In the genomic region with DNA sequence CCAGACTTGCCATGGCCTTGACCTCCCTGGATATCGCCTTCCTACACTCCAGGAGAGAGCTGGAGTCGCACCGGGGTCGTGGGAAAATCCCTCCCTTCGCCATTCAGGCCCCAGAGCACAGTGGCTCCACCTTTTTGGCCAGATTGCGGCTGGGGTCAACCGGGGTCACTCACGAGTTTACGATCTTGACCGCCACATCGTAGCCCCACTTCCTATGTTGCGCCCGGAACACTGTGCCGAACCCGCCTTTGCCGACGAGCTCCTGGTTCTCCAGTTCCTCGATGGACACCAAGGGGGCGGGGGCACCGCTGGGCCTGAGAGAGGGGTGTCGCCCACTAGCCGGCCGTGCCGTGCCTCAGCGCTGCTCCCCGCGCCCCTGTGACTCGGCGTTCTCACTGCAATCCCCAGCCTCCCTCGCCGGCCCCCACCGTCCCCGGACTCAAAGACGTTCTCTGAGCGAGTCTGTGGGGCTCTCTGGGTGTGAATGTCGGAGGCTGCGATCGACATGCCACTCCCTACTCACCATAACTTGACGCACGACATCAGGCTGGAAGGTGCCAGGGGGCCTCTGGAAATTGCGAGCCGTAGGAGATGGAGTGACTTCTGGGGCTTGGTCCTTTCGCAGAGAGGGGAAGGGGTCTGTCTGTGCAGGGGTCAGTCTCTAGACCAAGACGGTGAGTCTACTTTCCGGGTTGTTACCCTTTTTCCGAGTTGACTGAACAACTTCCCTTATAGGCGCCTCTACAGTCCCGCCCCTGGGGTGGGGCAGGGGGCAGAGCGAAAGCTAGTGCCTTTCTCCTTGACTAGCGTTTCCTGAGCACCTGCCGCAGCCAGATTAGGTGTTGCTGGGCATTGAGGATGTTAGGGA, we compare ENCODE assay signal across 8 cellular contexts. TPM values are rescaled to one million over a fixed set of nuclear protein-coding genes. Genes with fewer than 3 reads are reported as not detected.
A peak's percentile ranks its signal among the peaks of the same experiment; 100 is the strongest.
DNase-seq lines count a peak whose midpoint lies in the region; ATAC-seq and TF ChIP-seq lines count a peak whose summit lies in the region.

Gene RIPK3 (minus strand): TSS at position 708 of the 868 bp plus-strand sequence. CDS start 165 bp downstream, at position 543.

- no peak for TF ChIP-seq CTCF in testis (IDR thresholded peaks at IDR 0.05)
- no peak for TF ChIP-seq CTCF in RWPE1 (conservative IDR thresholded peaks at IDR 0.05; ENCODE audit: low read depth)

- H3K4me3 Mint-ChIP-seq in activated CD4-positive, alpha-beta T cell treated with anti-CD3 and anti-CD28 coated beads, Interleukin-2, amount 10 ng/mL, durations not matched to agents 24 days and 14 days, result peak within 1 kb of the TSS; percentile 93
- H3K4me3 Mint-ChIP-seq in naive thymus-derived CD4-positive, alpha-beta T cell, result peak within 1 kb of the TSS; percentile 90 to 99 (median 96)

- no peak for TF ChIP-seq POLR2A in testis (IDR thresholded peaks at IDR 0.05)

- H3K36me3 Mint-ChIP-seq in activated CD4-positive, alpha-beta T cell treated with anti-CD3 and anti-CD28 coated beads, Interleukin-2, amount 10 ng/mL, durations not matched to agents 24 days and 14 days (ENCODE audit: low read depth), result peaks cover 30% of the 10 kb centered on the region
- peaks cover 0 to 32% (median 12%) of the 10 kb centered on the region in 5 donors for H3K36me3 Mint-ChIP-seq in naive thymus-derived CD4-positive, alpha-beta T cell

- peaks cover 28% of the 10 kb centered on the region for H3K4me1 Mint-ChIP-seq in activated CD4-positive, alpha-beta T cell treated with anti-CD3 and anti-CD28 coated beads, Interleukin-2, amount 10 ng/mL, durations not matched to agents 24 days and 14 days
- H3K4me1 Mint-ChIP-seq in naive thymus-derived CD4-positive, alpha-beta T cell, result peaks cover 22 to 35% (median 30%) of the 10 kb centered on the region in 7 donors

- peak; percentile 94 for DNase-seq in activated CD4-positive, alpha-beta T cell treated with anti-CD3 and anti-CD28 coated beads, Interleukin-2, amount 10 ng/mL, durations not matched to agents 24 days and 14 days
- peak; percentile 26 to 50 (median 45) for DNase-seq in effector memory CD4-positive, alpha-beta T cell
- peak; percentile 48 to 72 (median 69) for DNase-seq in naive thymus-derived CD4-positive, alpha-beta T cell
- DNase-seq in testis (no peak), NCI-H2171 treated with DMSO at 0.1 percent for 48 hours (lab: John Stamatoyannopoulos, UW) (no peak), RWPE1 (ENCODE audit: low spot score) (no peak)

- ATAC-seq in GM19324 (IDR thresholded peaks at IDR 0.05; ENCODE audit: low FRiP score, unreplicated experiment), result peak; percentile 91
- ATAC-seq in HG03378 (IDR thresholded peaks at IDR 0.05; ENCODE audit: unreplicated experiment), result peak; percentile 82
- peak; percentile 90 for ATAC-seq in naive thymus-derived CD4-positive, alpha-beta T cell

- H3K9me3 ChIP-seq in effector memory CD4-positive, alpha-beta T cell (ENCODE audit: control insufficient read depth, low read length), result no peaks in the 10 kb centered on the region
- no peaks in the 10 kb centered on the region for H3K9me3 ChIP-seq in naive thymus-derived CD4-positive, alpha-beta T cell (ENCODE audit: control insufficient read depth in 2 of 3, low read length in 3 of 3)
- no peaks in the 10 kb centered on the region for H3K9me3 ChIP-seq in testis

- CTCF ChIA-PET in naive thymus-derived CD4-positive, alpha-beta T cell (lab: Charles Lee), result interaction anchor here (0.6 to 15.8 kb wide), 9 partner anchors 8 to 115 kb away, joined by 3 to 317 read pairs (median 4); partner anchors contain the start of genes CBLN3, DHRS1, KHNYN and NOP9
- CTCF ChIA-PET in RWPE1 (lab: Yijun Ruan, JAX), result interaction anchor here (1.7 kb wide), 1 partner anchor 92 kb away, joined by 6 read pairs; no protein-coding TSS in a partner anchor

- H3K27ac ChIP-seq in effector memory CD4-positive, alpha-beta T cell (ENCODE audit: insufficient read depth, low read length, poor library complexity, severe bottlenecking), result peak within 1 kb of the TSS; percentile 66
- peak within 1 kb of the TSS; percentile 74 for H3K27ac ChIP-seq in naive thymus-derived CD4-positive, alpha-beta T cell (ENCODE audit: low read depth, low read length)
- H3K27ac ChIP-seq in testis (no peak within 1 kb of the TSS), RWPE1 (no peak within 1 kb of the TSS)

- POLR2A ChIA-PET in naive thymus-derived CD4-positive, alpha-beta T cell (lab: Charles Lee), result interaction anchor here (0.7 to 16.5 kb wide), 10 partner anchors 8 to 225 kb away, joined by 3 to 293 read pairs (median 4); partner anchors contain the start of genes CBLN3, DCAF11, DHRS1 and KHNYN
- POLR2A ChIA-PET in RWPE1 (lab: Yijun Ruan, JAX; ENCODE audit: low non-redundant PET), result no interaction called here

- intact Hi-C loops in activated CD4-positive, alpha-beta T cell treated with anti-CD3 and anti-CD28 coated beads, Interleukin-2, amount 10 ng/mL, durations not matched to agents 24 days and 14 days (cut with micrococcal nuclease), result no loop called here
- intact Hi-C loops in naive thymus-derived CD4-positive, alpha-beta T cell (cut with micrococcal nuclease), result loop anchor here (1.0 to 2.0 kb wide), 3 partner anchors 7 to 92 kb away; no protein-coding TSS in a partner anchor
- intact Hi-C loops in testis (cut with DNase I; ENCODE audit: low total_unique reads), result no loop called here

- H3K27me3 ChIP-seq in effector memory CD4-positive, alpha-beta T cell (replicated peaks; ENCODE audit: control insufficient read depth, insufficient read depth, low read length, poor library complexity, severe bottlenecking), result peaks cover 7% of the 10 kb centered on the region
- H3K27me3 ChIP-seq in naive thymus-derived CD4-positive, alpha-beta T cell (ENCODE audit: control insufficient read depth in 2 of 2, insufficient read depth in 2 of 2, low read length in 2 of 2), result peaks cover 0 to 5% of the 10 kb centered on the region in 2 donors
- no peaks in the 10 kb centered on the region for H3K27me3 ChIP-seq in testis

- peaks cover 11% of the 10 kb centered on the region for H3K36me3 ChIP-seq in effector memory CD4-positive, alpha-beta T cell (ENCODE audit: control insufficient read depth, insufficient read depth, low read length)
- H3K36me3 ChIP-seq in naive thymus-derived CD4-positive, alpha-beta T cell (ENCODE audit: control insufficient read depth in 2 of 3, insufficient read depth in 3 of 3, low read length in 3 of 3), result peaks cover 0 to 30% (median 0%) of the 10 kb centered on the region in 3 experiments
- H3K36me3 ChIP-seq in testis (ENCODE audit: low read depth, missing control alignments), result no peaks in the 10 kb centered on the region

- peak within 1 kb of the TSS; percentile 76 for H3K4me3 ChIP-seq in effector memory CD4-positive, alpha-beta T cell (ENCODE audit: insufficient read depth, low read depth, low read length, poor library complexity, severe bottlenecking)
- H3K4me3 ChIP-seq in naive thymus-derived CD4-positive, alpha-beta T cell (ENCODE audit: low read length), result peak within 1 kb of the TSS; percentile 96
- peak within 1 kb of the TSS; percentile 40 to 51 for H3K4me3 ChIP-seq in testis

- no peaks in the 10 kb centered on the region for H3K9me3 Mint-ChIP-seq in activated CD4-positive, alpha-beta T cell treated with anti-CD3 and anti-CD28 coated beads, Interleukin-2, amount 10 ng/mL, durations not matched to agents 24 days and 14 days
- no peaks in the 10 kb centered on the region for H3K9me3 Mint-ChIP-seq in naive thymus-derived CD4-positive, alpha-beta T cell

- peaks cover 28% of the 10 kb centered on the region for H3K27me3 Mint-ChIP-seq in activated CD4-positive, alpha-beta T cell treated with anti-CD3 and anti-CD28 coated beads, Interleukin-2, amount 10 ng/mL, durations not matched to agents 24 days and 14 days
- H3K27me3 Mint-ChIP-seq in naive thymus-derived CD4-positive, alpha-beta T cell, result peaks cover 6 to 42% (median 8%) of the 10 kb centered on the region in 5 donors

- H3K27ac Mint-ChIP-seq in activated CD4-positive, alpha-beta T cell treated with anti-CD3 and anti-CD28 coated beads, Interleukin-2, amount 10 ng/mL, durations not matched to agents 24 days and 14 days, result peak within 1 kb of the TSS; percentile 70
- peak within 1 kb of the TSS; percentile 81 to 98 (median 95) for H3K27ac Mint-ChIP-seq in naive thymus-derived CD4-positive, alpha-beta T cell

- 32 to 34% methylated on average over 21 to 39 of the region's 51 CpGs for WGBS in testis, 2 donors

- H3K4me1 ChIP-seq in effector memory CD4-positive, alpha-beta T cell (ENCODE audit: control insufficient read depth, insufficient read depth, low read length, poor library complexity, severe bottlenecking), result peaks cover 18% of the 10 kb centered on the region
- H3K4me1 ChIP-seq in naive thymus-derived CD4-positive, alpha-beta T cell (ENCODE audit: control insufficient read depth in 2 of 2, insufficient read depth in 2 of 2, low read length in 2 of 2), result peaks cover 17 to 18% of the 10 kb centered on the region in 2 donors
- H3K4me1 ChIP-seq in testis, result peaks cover 8% of the 10 kb centered on the region

RNA-seq across cellular contexts. Expression of gene RIPK3, which starts in this region (rescaled TPM):
- 12.0 and 13.9 TPM in 2 replicates for total RNA-seq in activated CD4-positive, alpha-beta T cell treated with anti-CD3 and anti-CD28 coated beads, Interleukin-2, amount 10 ng/mL, durations not matched to agents 24 days and 14 days
- total RNA-seq in naive thymus-derived CD4-positive, alpha-beta T cell, result 10 to 100 TPM; 19.9 to 47.5 (median 36.8) TPM
- 10 to 100 TPM in 1 of 2 donors, 1 to 10 TPM in 1; 8.2 to 11.7 TPM for polyA plus RNA-seq in naive thymus-derived CD4-positive, alpha-beta T cell
- 10 to 100 TPM in 1 of 2 donors, 1 to 10 TPM in 1; 3.2 to 11.3 TPM for total RNA-seq in testis
- polyA plus RNA-seq in testis (ENCODE audit: insufficient read depth, low read depth, low replicate concordance), result 2.8 TPM

Comparison
In these comparisons a context has a peak if more than half of its experiments do, and no peak if none do; other contexts are left out.
1. DNase-seq: peak in activated CD4-positive, alpha-beta T cell treated with anti-CD3 and anti-CD28 coated beads, Interleukin-2, amount 10 ng/mL, durations not matched to agents 24 days and 14 days (single experiment), effector memory CD4-positive, alpha-beta T cell (3 of 3) and naive thymus-derived CD4-positive, alpha-beta T cell (9 of 9); none in testis (single experiment), NCI-H2171 treated with DMSO at 0.1 percent for 48 hours (single experiment) and RWPE1 (single experiment).
2. H3K27ac ChIP-seq: peak in effector memory CD4-positive, alpha-beta T cell (single experiment) and naive thymus-derived CD4-positive, alpha-beta T cell (single experiment); none in testis (0 of 2) and RWPE1 (single experiment).
3. H3K4me3 ChIP-seq: peak in every context shown above with its lines; median percentile 96 in naive thymus-derived CD4-positive, alpha-beta T cell; 76 in effector memory CD4-positive, alpha-beta T cell; 46 in testis.
4. intact Hi-C loops: an anchor here in naive thymus-derived CD4-positive, alpha-beta T cell (1.0 to 2.0 kb wide); none called in activated CD4-positive, alpha-beta T cell treated with anti-CD3 and anti-CD28 coated beads, Interleukin-2, amount 10 ng/mL, durations not matched to agents 24 days and 14 days and testis.
5. Peak in every context shown above with its lines, with median percentiles within 50 percentile points of each other: ATAC-seq.